In the genomic region with DNA sequence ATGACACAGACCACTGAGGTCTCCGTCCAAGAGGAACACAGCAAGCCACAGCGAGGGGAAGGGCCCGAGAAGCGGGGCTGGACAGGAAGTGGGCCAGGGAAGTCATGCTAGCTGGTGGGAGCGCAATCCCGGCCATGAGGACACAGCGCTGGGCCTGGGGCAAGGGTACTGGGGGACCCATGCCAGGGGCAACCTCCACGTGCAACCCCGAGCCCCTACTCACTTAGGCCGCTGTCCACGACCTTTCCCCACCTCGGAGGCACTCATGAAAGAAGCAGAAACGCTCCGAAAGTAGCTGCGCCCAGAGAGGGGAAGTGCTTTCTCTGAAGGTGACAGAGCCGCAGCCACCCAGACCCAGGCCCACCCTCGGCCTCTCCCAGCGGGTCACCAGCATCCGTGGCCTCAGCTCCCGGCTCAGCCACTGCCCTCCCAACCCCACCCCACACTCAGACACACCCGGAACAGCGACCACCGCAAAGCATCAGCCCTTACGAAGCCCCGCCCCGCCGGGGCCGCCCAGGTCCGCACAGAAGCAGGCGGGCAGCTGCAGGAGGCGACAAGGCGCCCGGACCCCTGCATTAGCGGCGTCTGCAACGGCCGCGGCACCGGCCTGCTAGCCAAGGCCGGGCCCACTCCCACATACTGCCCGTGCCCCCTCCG, we compare ENCODE assay signal across 8 cellular contexts. TPM values are rescaled to one million over a fixed set of nuclear protein-coding genes. Genes with fewer than 3 reads are reported as not detected.
DNase-seq lines count a peak whose midpoint lies in the region; ATAC-seq lines count a peak whose summit lies in the region.

No MANE protein-coding gene starts in this region.

- peak; percentile 1 for ATAC-seq in GM19324 (IDR thresholded peaks at IDR 0.05; ENCODE audit: low FRiP score, unreplicated experiment)
- no peak for ATAC-seq in stimulated activated effector memory CD8-positive, alpha-beta T cell treated with anti-CD3 and anti-CD28 coated beads, Interleukin-12 subunit alpha, Interleukin-12 subunit beta, amount 100 ng/mL, for 72 hours
- ATAC-seq in HG03139 (IDR thresholded peaks at IDR 0.05; ENCODE audit: unreplicated experiment): no peak
- ATAC-seq in GM21515 (IDR thresholded peaks at IDR 0.05; ENCODE audit: unreplicated experiment): no peak

- H3K27ac Mint-ChIP-seq in stimulated activated effector memory CD8-positive, alpha-beta T cell treated with anti-CD3 and anti-CD28 coated beads, Interleukin-12 subunit alpha, Interleukin-12 subunit beta, amount 100 ng/mL, for 72 hours: peak overlapping the region; percentile 86

- DNase-seq in AG20443 (ENCODE audit: low spot score) (peak; percentile 46), RPMI7951 (ENCODE audit: low read depth) (peak; percentile 16), astrocyte of the hippocampus (ENCODE audit: low read depth, low spot score) (peak; percentile 58), iris pigment epithelial cell (ENCODE audit: low read depth) (peak; percentile 17)
- DNase-seq in stimulated activated effector memory CD8-positive, alpha-beta T cell treated with anti-CD3 and anti-CD28 coated beads, Interleukin-12 subunit alpha, Interleukin-12 subunit beta, amount 100 ng/mL, for 72 hours (ENCODE audit: low spot score in 2 of 2): peak in 1 of 2 donors; percentile 62

- H3K36me3 Mint-ChIP-seq in stimulated activated effector memory CD8-positive, alpha-beta T cell treated with anti-CD3 and anti-CD28 coated beads, Interleukin-12 subunit alpha, Interleukin-12 subunit beta, amount 100 ng/mL, for 72 hours: peaks cover 5% of the 10 kb centered on the region

- no peaks in the 10 kb centered on the region for H3K9me3 Mint-ChIP-seq in stimulated activated effector memory CD8-positive, alpha-beta T cell treated with anti-CD3 and anti-CD28 coated beads, Interleukin-12 subunit alpha, Interleukin-12 subunit beta, amount 100 ng/mL, for 72 hours

- H3K4me3 Mint-ChIP-seq in stimulated activated effector memory CD8-positive, alpha-beta T cell treated with anti-CD3 and anti-CD28 coated beads, Interleukin-12 subunit alpha, Interleukin-12 subunit beta, amount 100 ng/mL, for 72 hours: peak overlapping the region; percentile 78

- peaks cover 58% of the 10 kb centered on the region for H3K4me1 Mint-ChIP-seq in stimulated activated effector memory CD8-positive, alpha-beta T cell treated with anti-CD3 and anti-CD28 coated beads, Interleukin-12 subunit alpha, Interleukin-12 subunit beta, amount 100 ng/mL, for 72 hours

RNA-seq across cellular contexts. Expression of gene BICD2, which starts 0.8 kb away (rescaled TPM):
- total RNA-seq in RPMI7951 (2014; rRNA removed; shearing (Covaris generic)): 20.1 and 21.6 TPM in 2 replicates
